Comparison of ENCODE assay signal across 15 cellular contexts in genomic region chr19:34243876-34244578, GRCh38.
"Had no signal": no experiment of that assay in that cellular context is flagged by ENCODE, and none has a peak within 500 bp of the region (broad histone marks: within the 10 kb centered on the region; RNA-seq: fewer than 3 reads in every experiment).

No MANE protein-coding gene starts in this region.

- H3K9me3 ChIP-seq: prostate gland, upper lobe of left lung had no signal

- H3K4me1 ChIP-seq: foreskin keratinocyte, prostate gland, upper lobe of left lung had no signal

- DNase-seq: activated CD4-positive, alpha-beta memory T cell treated with anti-CD3 and anti-CD28 coated beads, Interleukin-2, amount 10 ng/mL, durations not matched to agents 7 days and 5 days; activated CD8-positive, alpha-beta memory T cell treated with anti-CD3 and anti-CD28 coated beads, Interleukin-2, amount 50 U/mL, for 4 hours; activated naive CD8-positive, alpha-beta T cell treated with anti-CD3 and anti-CD28 coated beads, Interleukin-2, amount 10 ng/mL, durations not matched to agents 7 days and 5 days; activated T-cell treated with anti-CD3 and anti-CD28 coated beads, Interleukin-2, amount 50 U/mL, for 72 hours; effector CD4-positive, alpha-beta T cell; foreskin keratinocyte; stimulated activated CD4-positive, alpha-beta T cell treated with anti-CD3 and anti-CD28 coated beads, Interleukin-12 subunit alpha, Interleukin-12 subunit beta, amount 100 ng/mL, for 4 hours; stimulated activated naive CD4-positive, alpha-beta T cell; substantia nigra; T-helper 9 cell had no signal

- H3K27ac ChIP-seq: foreskin keratinocyte, prostate gland, upper lobe of left lung had no signal

- ATAC-seq: natural killer cell treated with Interleukin-12 subunit alpha and Interleukin-12 subunit beta and Interleukin-15 and Interleukin-18, amount 100 ng/mL, for 72 hours; sciatic nerve had no signal

- FAIRE-seq: colon had no signal

- H3K27me3 ChIP-seq: foreskin keratinocyte, upper lobe of left lung had no signal

- H3K36me3 ChIP-seq: prostate gland, upper lobe of left lung had no signal

- H3K4me3 ChIP-seq: prostate gland, upper lobe of left lung had no signal
